In genomic region chr14:81437226-81437625, GRCh38 we compare ENCODE assay signal across 13 cellular contexts. TPM values are rescaled to one million over a fixed set of nuclear protein-coding genes. Genes with fewer than 3 reads are reported as not detected.
A peak's percentile ranks its signal among the peaks of the same experiment; 100 is the strongest.
DNase-seq lines count a peak whose midpoint lies in the region; ATAC-seq and TF ChIP-seq lines count a peak whose summit lies in the region.
"Had no signal": no experiment of that assay in that cellular context is flagged by ENCODE, and none has a peak within 500 bp of the region (broad histone marks: within the 10 kb centered on the region; RNA-seq: fewer than 3 reads in every experiment).

No MANE protein-coding gene starts in this region.

- H3K4me3 Mint-ChIP-seq in activated naive CD8-positive, alpha-beta T cell treated with anti-CD3 and anti-CD28 coated beads, Interleukin-2, amount 10 ng/mL, durations not matched to agents 7 days and 5 days, result peak overlapping the region; percentile 73
- peak overlapping the region; percentile 72 to 90 (median 80) for H3K4me3 Mint-ChIP-seq in naive thymus-derived CD8-positive, alpha-beta T cell

- no peaks in the 10 kb centered on the region for H4K20me1 ChIP-seq in HCT116 (ENCODE audit: insufficient read depth)

- H2AFZ ChIP-seq in HCT116 (ENCODE audit: low read depth, low read length, poor library complexity, severe bottlenecking), result peak overlapping the region; percentile 90

- TF ChIP-seq POLR2A in HCT116 (IDR thresholded peaks at IDR 0.05; ENCODE audit: borderline replicate concordance, extremely low read depth, insufficient read depth, insufficient read length), result no peak

- H3K36me3 ChIP-seq in HCT116 (ENCODE audit: control insufficient read depth in 1 of 2, insufficient read depth in 2 of 2, low read length in 2 of 2), result no peaks in the 10 kb centered on the region
- H3K36me3 ChIP-seq: cardiac muscle cell had no signal

- H3K27ac Mint-ChIP-seq in activated naive CD8-positive, alpha-beta T cell treated with anti-CD3 and anti-CD28 coated beads, Interleukin-2, amount 10 ng/mL, durations not matched to agents 7 days and 5 days, result no peak overlapping the region
- no peak overlapping the region for H3K27ac Mint-ChIP-seq in naive thymus-derived CD8-positive, alpha-beta T cell

- H3K9me3 Mint-ChIP-seq in activated naive CD8-positive, alpha-beta T cell treated with anti-CD3 and anti-CD28 coated beads, Interleukin-2, amount 10 ng/mL, durations not matched to agents 7 days and 5 days, result no peaks in the 10 kb centered on the region
- H3K9me3 Mint-ChIP-seq in naive thymus-derived CD8-positive, alpha-beta T cell, result no peaks in the 10 kb centered on the region

- no peak overlapping the region for H3K27ac ChIP-seq in HCT116 (ENCODE audit: low read depth, low read length)
- H3K27ac ChIP-seq: cardiac muscle cell had no signal

- peaks cover 9 to 16% of the 10 kb centered on the region in 2 experiments; a peak in 3 of 4 replicates for H3K4me1 ChIP-seq in HCT116 (ENCODE audit: control insufficient read depth in 1 of 2, insufficient read depth in 2 of 2, low read length in 2 of 2)

- H3K4me1 Mint-ChIP-seq in activated naive CD8-positive, alpha-beta T cell treated with anti-CD3 and anti-CD28 coated beads, Interleukin-2, amount 10 ng/mL, durations not matched to agents 7 days and 5 days, result peaks cover 8% of the 10 kb centered on the region
- peaks cover 11 to 18% (median 12%) of the 10 kb centered on the region in 4 donors for H3K4me1 Mint-ChIP-seq in naive thymus-derived CD8-positive, alpha-beta T cell

- H3K9ac ChIP-seq in HCT116 (ENCODE audit: low read length), result no peak overlapping the region

- TF ChIP-seq CTCF in HCT116 (IDR thresholded peaks at IDR 0.05 in 2 of 3, conservative IDR thresholded peaks at IDR 0.05 in 1 of 3; ENCODE audit: borderline replicate concordance in 1 of 3, insufficient read depth in 1 of 3, low read depth in 2 of 3, low read length in 2 of 3), result no peak

- no TSS peak for BruUV-seq in HCT116 (replicated peaks; lab: Mats Ljungman, UMichigan)

- POLR2A ChIA-PET in HCT116 (lab: Charles Lee), result no interaction called here
- POLR2A ChIA-PET in activated naive CD8-positive, alpha-beta T cell treated with anti-CD3 and anti-CD28 coated beads, Interleukin-2, amount 10 ng/mL, durations not matched to agents 7 days and 5 days (lab: Charles Lee), result no interaction called here
- POLR2A ChIA-PET in naive thymus-derived CD8-positive, alpha-beta T cell (lab: Charles Lee), result no interaction called here

- DNase-seq in NCI-H1105 treated with DMSO at 0.1 percent for 48 hours (lab: John Stamatoyannopoulos, UW) (peak; percentile 42), NCI-H1105 (lab: John Stamatoyannopoulos, UW) (no peak), HCT116 (ENCODE audit: low read depth, low spot score) (no peak), GF-D8 (lab: John Stamatoyannopoulos, UW) (no peak), hippocampal formation (lab: John Stamatoyannopoulos, UW) (no peak), GM19238 (ENCODE audit: insufficient read length, low spot score) (no peak)
- no peak for DNase-seq in activated naive CD8-positive, alpha-beta T cell treated with anti-CD3 and anti-CD28 coated beads, Interleukin-2, amount 10 ng/mL, durations not matched to agents 7 days and 5 days
- DNase-seq in naive thymus-derived CD8-positive, alpha-beta T cell, result no peak
- DNase-seq: activated CD8-positive, alpha-beta memory T cell treated with anti-CD3 and anti-CD28 coated beads, Interleukin-2, amount 50 U/mL, for 4 hours; NCI-H1436; stimulated activated CD4-positive, alpha-beta T cell treated with anti-CD3 and anti-CD28 coated beads, Interleukin-2, amount 100 ng/mL, for 48 hours had no signal

- H3K79me2 ChIP-seq in HCT116 (ENCODE audit: insufficient read depth, low read length), result no peaks in the 10 kb centered on the region

- H3K36me3 Mint-ChIP-seq in activated naive CD8-positive, alpha-beta T cell treated with anti-CD3 and anti-CD28 coated beads, Interleukin-2, amount 10 ng/mL, durations not matched to agents 7 days and 5 days, result no peaks in the 10 kb centered on the region
- H3K36me3 Mint-ChIP-seq in naive thymus-derived CD8-positive, alpha-beta T cell, result peaks cover 0 to 2% (median 0%) of the 10 kb centered on the region in 3 donors

- no peak for ATAC-seq in HCT116
- no peak for ATAC-seq in activated naive CD8-positive, alpha-beta T cell treated with anti-CD3 and anti-CD28 coated beads, Interleukin-2, amount 10 ng/mL, durations not matched to agents 7 days and 5 days (ENCODE audit: low read depth)
- ATAC-seq in naive thymus-derived CD8-positive, alpha-beta T cell, result no peak

- H3K27me3 ChIP-seq in HCT116 (ENCODE audit: insufficient read depth, low read length), result peaks cover 55% of the 10 kb centered on the region

- CTCF ChIA-PET in HCT116 (lab: Charles Lee), result interaction anchor here (1.5 kb wide), 2 partner anchors 16 to 168 kb away, joined by 7 to 11 read pairs; no protein-coding TSS in a partner anchor

- intact Hi-C loops in HCT116 (cut with micrococcal nuclease), result no loop called here

- H3K9me3 ChIP-seq in HCT116 (ENCODE audit: control insufficient read depth in 1 of 2, insufficient read depth in 1 of 2, low read depth in 1 of 2, low read length in 2 of 2), result no peaks in the 10 kb centered on the region

- H3K4me2 ChIP-seq in HCT116 (ENCODE audit: low read length), result peak overlapping the region; percentile 97

- peaks cover 90% of the 10 kb centered on the region for H3K27me3 Mint-ChIP-seq in activated naive CD8-positive, alpha-beta T cell treated with anti-CD3 and anti-CD28 coated beads, Interleukin-2, amount 10 ng/mL, durations not matched to agents 7 days and 5 days
- peaks cover 51 to 89% (median 74%) of the 10 kb centered on the region in 5 donors for H3K27me3 Mint-ChIP-seq in naive thymus-derived CD8-positive, alpha-beta T cell

- no peak for TF ChIP-seq RAD21 in HCT116 (IDR thresholded peaks at IDR 0.05; ENCODE audit: low read depth)

- RAD21 ChIA-PET in HCT116 (lab: Charles Lee; ENCODE audit: low non-redundant PET in 1 of 2, low total read pairs in 2 of 2, uncharacterized antibody in 2 of 2, unreplicated experiment in 2 of 2), result no interaction called here

- H3K4me3 ChIP-seq in HCT116 (replicated peaks in 1 of 2; ENCODE audit: low read depth in 1 of 2, low read length in 2 of 2), result no peak overlapping the region; a peak in 1 of 4 replicates

- no peaks in the 10 kb centered on the region for H3K9me2 ChIP-seq in HCT116 (ENCODE audit: insufficient read depth)

TF ChIP-seq in HCT116, 20 proteins besides CTCF, POLR2A, EP300 and RAD21 (continues in another document):
- TF ChIP-seq ZBTB33 (IDR thresholded peaks at IDR 0.05; ENCODE audit: extremely low read depth, insufficient replicate concordance, low read length) (no peak), ZFX (IDR thresholded peaks at IDR 0.05) (no peak), ZNF274 (IDR thresholded peaks at IDR 0.05; ENCODE audit: low read depth, low read length) (no peak), JUND (IDR thresholded peaks at IDR 0.05) (no peak), FOSL1 (IDR thresholded peaks at IDR 0.05; ENCODE audit: low read depth) (no peak), ATF3 (IDR thresholded peaks at IDR 0.05) (no peak), EZH2 (IDR thresholded peaks at IDR 0.05) (no peak), ELF1 (IDR thresholded peaks at IDR 0.05; ENCODE audit: borderline replicate concordance, low read depth) (no peak), SP1 (IDR thresholded peaks at IDR 0.05; ENCODE audit: low read depth) (no peak), SRF (IDR thresholded peaks at IDR 0.05; ENCODE audit: low read depth) (no peak), TCF7L2 (IDR thresholded peaks at IDR 0.05; ENCODE audit: borderline replicate concordance, extremely low read depth, insufficient read depth, insufficient read length) (no peak), EZH2phosphoT487 (IDR thresholded peaks at IDR 0.05; ENCODE audit: borderline replicate concordance) (no peak)

RNA-seq across cellular contexts. Expression of gene STON2, which starts 37.1 kb away (rescaled TPM):
- total RNA-seq in HCT116 (2021; ENCODE audit: unreplicated experiment), result 4.1 TPM
- polyA plus RNA-seq in HCT116 (2012), result 0.51 and 0.77 TPM in 2 replicates
- not detected for total RNA-seq in activated naive CD8-positive, alpha-beta T cell treated with anti-CD3 and anti-CD28 coated beads, Interleukin-2, amount 10 ng/mL, durations not matched to agents 7 days and 5 days
- total RNA-seq in naive thymus-derived CD8-positive, alpha-beta T cell, result not detected
- polyA plus RNA-seq in naive thymus-derived CD8-positive, alpha-beta T cell, result not detected
- total RNA-seq: T-helper 2 cell treated with Interferon-gamma antibody and Interleukin-4, amounts not matched to agents 100 ng/mL and 5 ng/mL, for 36 hours had no signal
